ENCODE assay signal across 11 cellular contexts in genomic region chr2:33086400-33087015, GRCh38.
DNase-seq lines count a peak whose midpoint lies in the region; ATAC-seq and TF ChIP-seq lines count a peak whose summit lies in the region.
"Had no signal": no experiment of that assay in that cellular context is flagged by ENCODE, and none has a peak within 500 bp of the region (broad histone marks: within the 10 kb centered on the region; RNA-seq: fewer than 3 reads in every experiment).

No MANE protein-coding gene starts in this region.

- TF ChIP-seq POLR2A in gastrocnemius medialis (IDR thresholded peaks at IDR 0.05) (no peak), GM18505 (IDR thresholded peaks at IDR 0.05; ENCODE audit: borderline replicate concordance, extremely low read depth, insufficient read depth, insufficient read length) (no peak)

- H3K36me3 ChIP-seq in gastrocnemius medialis: no peaks in the 10 kb centered on the region
- H3K36me3 ChIP-seq: SJSA1 had no signal

- DNase-seq in Right ventricle myocardium superior (no peak), gastrocnemius medialis (peak in 1 of 2 donors; percentile 17), progenitor cell of endocrine pancreas (ENCODE audit: low spot score, unreplicated experiment) (no peak), retina (no peak)
- no peak for DNase-seq in stimulated activated CD4-positive, alpha-beta T cell treated with anti-CD3 and anti-CD28 coated beads, Interleukin-2, amount 100 ng/mL, for 24 hours
- DNase-seq: activated naive CD8-positive, alpha-beta T cell treated with anti-CD3 and anti-CD28 coated beads, Interleukin-2, amount 50 U/mL, for 24 hours; NCI-H1694 treated with DMSO at 0.1 percent for 48 hours had no signal

- ATAC-seq in SK-N-SH treated with all-trans-retinoic acid at 6 μM for 48 hours (peak; percentile 54), Right ventricle myocardium superior (ENCODE audit: poor library complexity) (peak; percentile 52), gastrocnemius medialis (peak; percentile 47 to 81), GM18505 (IDR thresholded peaks at IDR 0.05; ENCODE audit: unreplicated experiment) (no peak)
- ATAC-seq: activated naive CD8-positive, alpha-beta T cell treated with anti-CD3 and anti-CD28 coated beads, Interleukin-2, amount 50 U/mL, for 24 hours had no signal

- H3K27me3 ChIP-seq in gastrocnemius medialis: no peaks in the 10 kb centered on the region

- H3K9me3 ChIP-seq in gastrocnemius medialis: no peaks in the 10 kb centered on the region
- H3K9me3 ChIP-seq: SJSA1 had no signal

- H3K9me3 Mint-ChIP-seq in progenitor cell of endocrine pancreas (ENCODE audit: low read depth): no peaks in the 10 kb centered on the region
- H3K9me3 Mint-ChIP-seq: activated naive CD8-positive, alpha-beta T cell treated with anti-CD3 and anti-CD28 coated beads, Interleukin-2, amount 50 U/mL, for 24 hours had no signal

- H3K4me3 ChIP-seq in gastrocnemius medialis: peak overlapping the region in 2 of 4 donors; percentile 7 to 9
- H3K4me3 ChIP-seq: SJSA1 had no signal

- TF ChIP-seq CTCF in LNCAP (IDR thresholded peaks at IDR 0.05): peak; percentile 28; the same call in 1 of the 2 replicates
- peak in 2 of 5 experiments; percentile 12 to 30 for TF ChIP-seq CTCF in gastrocnemius medialis (IDR thresholded peaks at IDR 0.05 in 4 of 5, conservative IDR thresholded peaks at IDR 0.05 in 1 of 5)
- no peak for TF ChIP-seq CTCF in progenitor cell of endocrine pancreas (IDR thresholded peaks at IDR 0.05; ENCODE audit: unreplicated experiment)

- H3K4me1 Mint-ChIP-seq in progenitor cell of endocrine pancreas (ENCODE audit: low read depth): no peaks in the 10 kb centered on the region
- H3K4me1 Mint-ChIP-seq: activated naive CD8-positive, alpha-beta T cell treated with anti-CD3 and anti-CD28 coated beads, Interleukin-2, amount 50 U/mL, for 24 hours had no signal

- no peaks in the 10 kb centered on the region for H3K27me3 Mint-ChIP-seq in progenitor cell of endocrine pancreas

- intact Hi-C loops in Right ventricle myocardium superior (cut with DNase I) (loop anchor here (10.0 kb wide), 1 partner anchor 312 kb away; no protein-coding TSS in a partner anchor), gastrocnemius medialis (cut with DNase I; ENCODE audit: low total_unique reads) (no loop called here)

- H3K36me3 Mint-ChIP-seq in progenitor cell of endocrine pancreas (ENCODE audit: insufficient read depth): no peaks in the 10 kb centered on the region

- in situ Hi-C loops in gastrocnemius medialis (cut with MboI; ENCODE audit: low sequenced_read_pairs in 4 of 4): loop anchor here in 1 of 4 donors (10.0 kb wide), 1 partner anchor 52 kb away; no protein-coding TSS in a partner anchor

- H3K27ac ChIP-seq in gastrocnemius medialis: peak overlapping the region in 3 of 4 donors; percentile 8 to 54 (median 34)
- H3K27ac ChIP-seq: SJSA1 had no signal

- no peak overlapping the region for H3K4me3 Mint-ChIP-seq in progenitor cell of endocrine pancreas (ENCODE audit: low read depth)
- H3K4me3 Mint-ChIP-seq: activated naive CD8-positive, alpha-beta T cell treated with anti-CD3 and anti-CD28 coated beads, Interleukin-2, amount 50 U/mL, for 24 hours had no signal

- H3K4me1 ChIP-seq in gastrocnemius medialis: peaks cover 25 to 32% of the 10 kb centered on the region in 2 donors
- H3K4me1 ChIP-seq: SJSA1 had no signal

- no peak overlapping the region for H3K27ac Mint-ChIP-seq in progenitor cell of endocrine pancreas
- H3K27ac Mint-ChIP-seq: activated naive CD8-positive, alpha-beta T cell treated with anti-CD3 and anti-CD28 coated beads, Interleukin-2, amount 50 U/mL, for 24 hours had no signal

TF ChIP-seq in SK-N-SH treated with all-trans-retinoic acid at 6 μM for 48 hours, 23 proteins besides CTCF, POLR2A, EP300 and RAD21:
- TF ChIP-seq ZNF70 (CRISPR knock-in tag; IDR thresholded peaks at IDR 0.05) (no peak), GLIS3 (CRISPR knock-in tag; IDR thresholded peaks at IDR 0.05) (no peak), ZC3H10 (CRISPR knock-in tag; IDR thresholded peaks at IDR 0.05) (no peak), CSRNP3 (CRISPR knock-in tag; IDR thresholded peaks at IDR 0.05) (no peak), OSR1 (CRISPR knock-in tag; IDR thresholded peaks at IDR 0.05) (no peak), ISL1 (CRISPR knock-in tag; IDR thresholded peaks at IDR 0.05) (no peak), RARB (CRISPR knock-in tag; IDR thresholded peaks at IDR 0.05) (no peak), PATZ1 (CRISPR knock-in tag; IDR thresholded peaks at IDR 0.05; ENCODE audit: borderline replicate concordance) (no peak), ZNF565 (CRISPR knock-in tag; conservative IDR thresholded peaks at IDR 0.05; ENCODE audit: low read depth) (no peak), TOX (CRISPR knock-in tag; IDR thresholded peaks at IDR 0.05; ENCODE audit: borderline replicate concordance) (no peak), PPARA (CRISPR knock-in tag; IDR thresholded peaks at IDR 0.05; ENCODE audit: borderline replicate concordance) (no peak), ARNTL (CRISPR knock-in tag; IDR thresholded peaks at IDR 0.05; ENCODE audit: borderline replicate concordance, low read depth) (no peak), ZFP30 (CRISPR knock-in tag; IDR thresholded peaks at IDR 0.05) (no peak), ZFP3 (CRISPR knock-in tag; IDR thresholded peaks at IDR 0.05) (no peak), BACH2 (CRISPR knock-in tag; IDR thresholded peaks at IDR 0.05; ENCODE audit: borderline replicate concordance) (no peak)
TF ChIP-seq in SK-N-SH treated with all-trans-retinoic acid at 6 μM for 48 hours: peak in this region for 0.
